8 cellular contexts compared by ENCODE assay signal in genomic region chr2:74374509-74375205, GRCh38. TPM values are rescaled to one million over a fixed set of nuclear protein-coding genes. Genes with fewer than 3 reads are reported as not detected.
DNase-seq lines count a peak whose midpoint lies in the region; ATAC-seq and TF ChIP-seq lines count a peak whose summit lies in the region.

No MANE protein-coding gene starts in this region.

- peaks cover 58% of the 10 kb centered on the region for H3K79me2 ChIP-seq in neural cell (replicated peaks; ENCODE audit: insufficient read depth, low read length)
- peaks cover 44% of the 10 kb centered on the region for H3K79me2 ChIP-seq in mammary epithelial cell (ENCODE audit: insufficient read depth, low read length)

- no peak for TF ChIP-seq CTCF in fibroblast of the aortic adventitia (IDR thresholded peaks at IDR 0.05; ENCODE audit: insufficient read depth, low read length)
- no peak for TF ChIP-seq CTCF in neural cell (IDR thresholded peaks at IDR 0.05; ENCODE audit: poor library complexity, severe bottlenecking)
- TF ChIP-seq CTCF in mammary epithelial cell (conservative IDR thresholded peaks at IDR 0.05 in 1 of 2, IDR thresholded peaks at IDR 0.05 in 1 of 2; ENCODE audit: extremely low read depth in 1 of 2, insufficient read depth in 1 of 2, low read depth in 1 of 2, low read length in 2 of 2), result no peak

- H3K4me1 ChIP-seq in mammary epithelial cell (ENCODE audit: insufficient read depth, low read length), result peaks cover 3% of the 10 kb centered on the region

- dilution Hi-C loops in mammary epithelial cell (cut with HindIII; ENCODE audit: low sequenced_read_pairs), result no loop called here

- 55% methylated on average over 12 of the region's 19 CpGs for WGBS in mammary epithelial cell (ENCODE audit: low coverage, missing lambda C conversion rate)

- H3K9ac ChIP-seq in neural cell (ENCODE audit: low read length), result peak overlapping the region; percentile 94
- no peak overlapping the region for H3K9ac ChIP-seq in mammary epithelial cell (ENCODE audit: insufficient read depth, low read length)

- ATAC-seq in HG03045 (IDR thresholded peaks at IDR 0.05; ENCODE audit: unreplicated experiment), result no peak
- no peak for ATAC-seq in GM21825 (IDR thresholded peaks at IDR 0.05; ENCODE audit: unreplicated experiment)
- no peak for ATAC-seq in HG02981 (IDR thresholded peaks at IDR 0.05; ENCODE audit: unreplicated experiment)

- H3K36me3 ChIP-seq in neural cell (ENCODE audit: insufficient read depth, low read length) (peaks cover 22% of the 10 kb centered on the region), mammary epithelial cell (ENCODE audit: insufficient read depth, low read length) (peaks cover 10% of the 10 kb centered on the region)

- H3K27ac ChIP-seq in neural cell (ENCODE audit: low read length) (peak overlapping the region; percentile 94), mammary epithelial cell (ENCODE audit: insufficient read depth, low read depth, low read length) (no peak overlapping the region)

- H3K4me3 ChIP-seq in fibroblast of the aortic adventitia (ENCODE audit: low read depth, low read length) (peak overlapping the region; percentile 64), neural cell (ENCODE audit: low read length) (peak overlapping the region; percentile 77), mammary epithelial cell (replicated peaks in 1 of 3; ENCODE audit: insufficient read depth in 1 of 3, low read depth in 2 of 3, low read length in 3 of 3) (no peak overlapping the region)

- H3K27me3 ChIP-seq in neural cell (ENCODE audit: insufficient read depth, low read depth, low read length) (no peaks in the 10 kb centered on the region), mammary epithelial cell (ENCODE audit: insufficient read depth, low read length) (no peaks in the 10 kb centered on the region)

- no peaks in the 10 kb centered on the region for H3K9me2 ChIP-seq in neural cell (ENCODE audit: insufficient read depth, low read length)

- H3F3A ChIP-seq in neural cell (ENCODE audit: insufficient read depth, low read length, poor library complexity, severe bottlenecking), result no peaks in the 10 kb centered on the region

- H2AFZ ChIP-seq in neural cell (ENCODE audit: low read depth, low read length) (peak overlapping the region; percentile 54), mammary epithelial cell (ENCODE audit: low read depth, low read length) (no peak overlapping the region)

- H3K9me3 ChIP-seq in neural cell (ENCODE audit: low read length), result no peaks in the 10 kb centered on the region
- H3K9me3 ChIP-seq in mammary epithelial cell (replicated peaks; ENCODE audit: insufficient read depth, low read length), result no peaks in the 10 kb centered on the region

- DNase-seq in Daoy (ENCODE audit: low read depth) (peak; percentile 13), NCI-H774 (lab: John Stamatoyannopoulos, UW) (peak; percentile 75), fibroblast of the aortic adventitia (ENCODE audit: low read depth) (peak; percentile 78), mammary epithelial cell (no peak)

- in situ Hi-C loops in mammary epithelial cell (cut with MboI; ENCODE audit: low sequenced_read_pairs in 2 of 2), result no loop called here

- H3K4me2 ChIP-seq in neural cell (ENCODE audit: low read length) (peak overlapping the region; percentile 99), mammary epithelial cell (ENCODE audit: insufficient read depth, low read depth, low read length) (no peak overlapping the region)

- no TSS peak for BruUV-seq in mammary epithelial cell (replicated peaks; lab: Mats Ljungman, UMichigan)

- H4K20me1 ChIP-seq in neural cell (ENCODE audit: insufficient read depth) (peaks cover 4% of the 10 kb centered on the region), mammary epithelial cell (ENCODE audit: insufficient read depth, low read length) (no peaks in the 10 kb centered on the region)

- CTCF ChIA-PET in mammary epithelial cell (lab: Charles Lee; ENCODE audit: low non-redundant PET), result no interaction called here

- TF ChIP-seq RAD21 in neural cell (conservative IDR thresholded peaks at IDR 0.05), result no peak

- peak; percentile 67 for TF ChIP-seq EP300 in neural cell (conservative IDR thresholded peaks at IDR 0.05; ENCODE audit: poor library complexity, severe bottlenecking)

- intact Hi-C loops in mammary epithelial cell (cut with micrococcal nuclease), result no loop called here

TF ChIP-seq in neural cell, 6 proteins besides CTCF, POLR2A, EP300 and RAD21:
- TF ChIP-seq REST (IDR thresholded peaks at IDR 0.05; ENCODE audit: borderline replicate concordance), result peak; percentile 81
- peak; percentile 53 for TF ChIP-seq SMC3 (conservative IDR thresholded peaks at IDR 0.05; ENCODE audit: poor library complexity)
- TF ChIP-seq POLR2AphosphoS5 (IDR thresholded peaks at IDR 0.05), result peak; percentile 96
- TF ChIP-seq TAF1 (IDR thresholded peaks at IDR 0.05; ENCODE audit: low read depth), result peak; percentile 71
- no peak for TF ChIP-seq EZH2 (IDR thresholded peaks at IDR 0.05; ENCODE audit: borderline replicate concordance, insufficient read depth, low read length, poor library complexity, severe bottlenecking)
- TF ChIP-seq MXI1 (conservative IDR thresholded peaks at IDR 0.05; ENCODE audit: poor library complexity, severe bottlenecking), result peak; percentile 66
TF ChIP-seq in neural cell: peak in this region for 5.

RNA-seq across cellular contexts. Expression of gene DCTN1, which starts 5.5 kb away (rescaled TPM):
- 74.5 and 74.8 TPM in 2 replicates for total RNA-seq in Daoy (2014; rRNA removed; shearing (Covaris generic))
- total RNA-seq in fibroblast of the aortic adventitia (ENCODE audit: low replicate concordance) (147 and 293 TPM in 2 replicates), mammary epithelial cell (100 to 1,000 TPM; 137 to 172 TPM)
- polyA plus RNA-seq in neural cell (160 and 183 TPM in 2 replicates), mammary epithelial cell (124 TPM)
- polyA minus RNA-seq in neural cell (232 and 268 TPM in 2 replicates), mammary epithelial cell (244 TPM)

RNA-seq across cellular contexts. Expression of gene SLC4A5, which starts 31.4 kb away (rescaled TPM):
- total RNA-seq in Daoy (2014; rRNA removed; shearing (Covaris generic)), result 0.17 TPM in 1 of 2 replicates, not detected in the other
- total RNA-seq in fibroblast of the aortic adventitia (ENCODE audit: low replicate concordance), result 0.25 and 0.45 TPM in 2 replicates
- 3.2 and 3.9 TPM in 2 replicates for polyA plus RNA-seq in neural cell
- 9.0 and 9.7 TPM in 2 replicates for polyA minus RNA-seq in neural cell
- total RNA-seq in mammary epithelial cell, result 1 to 10 TPM in 1 of 2 donors, under 1 TPM in 1; 0.56 to 1.5 TPM
- polyA plus RNA-seq in mammary epithelial cell, result 0.12 TPM
- polyA minus RNA-seq in mammary epithelial cell, result 2.9 TPM

RNA-seq across cellular contexts. Expression of gene C2orf81, which starts 46.8 kb away (rescaled TPM):
- total RNA-seq in Daoy (2014; rRNA removed; shearing (Covaris generic)), result 1.4 TPM in 2 replicates
- 1.9 and 2.8 TPM in 2 replicates for total RNA-seq in fibroblast of the aortic adventitia (ENCODE audit: low replicate concordance)
- polyA plus RNA-seq in neural cell, result 1.7 and 3.3 TPM in 2 replicates
- 4.4 and 4.6 TPM in 2 replicates for polyA minus RNA-seq in neural cell
- 1 to 10 TPM; 2.5 to 9.5 TPM for total RNA-seq in mammary epithelial cell
- 1.9 TPM for polyA plus RNA-seq in mammary epithelial cell
- not detected for polyA minus RNA-seq in mammary epithelial cell

RNA-seq across cellular contexts. Expression of gene WDR54, which starts 46.9 kb away (rescaled TPM):
- 62.2 and 68.1 TPM in 2 replicates for total RNA-seq in Daoy (2014; rRNA removed; shearing (Covaris generic))
- total RNA-seq in fibroblast of the aortic adventitia (ENCODE audit: low replicate concordance) (16.9 and 34.3 TPM in 2 replicates), mammary epithelial cell (10 to 100 TPM; 39.0 to 50.4 TPM)
- polyA plus RNA-seq in neural cell (89.9 and 110 TPM in 2 replicates), mammary epithelial cell (88.7 TPM)
- polyA minus RNA-seq in neural cell (33.8 and 36.5 TPM in 2 replicates), mammary epithelial cell (46.2 TPM)

Comparison
In these comparisons a context has a peak if more than half of its experiments do, and no peak if none do; other contexts are left out.
1. H3K4me3 ChIP-seq: peak in fibroblast of the aortic adventitia (single experiment) and neural cell (single experiment); none in mammary epithelial cell (0 of 3).